18 cellular contexts compared by ENCODE assay signal in the genomic region with DNA sequence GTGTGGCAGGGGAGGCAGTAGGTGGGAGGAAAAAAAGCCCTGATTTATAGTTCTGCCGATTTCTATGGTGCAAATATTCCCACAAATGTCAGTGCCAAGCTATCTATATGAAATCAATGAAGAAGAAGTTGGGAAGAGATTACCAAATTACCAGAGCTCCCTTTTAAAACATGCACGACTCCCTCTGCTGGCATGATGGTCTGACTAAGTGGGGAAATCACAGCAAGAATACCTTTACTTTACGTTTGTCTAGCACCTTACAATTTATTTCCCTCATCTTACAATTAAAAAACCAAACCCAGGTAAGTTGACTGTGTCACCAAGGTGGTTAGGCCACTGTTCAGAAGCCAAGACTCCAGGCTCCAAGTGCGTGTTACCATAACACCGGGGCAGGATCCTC. TPM values are rescaled to one million over a fixed set of nuclear protein-coding genes. Genes with fewer than 3 reads are reported as not detected.
DNase-seq lines count a peak whose midpoint lies in the region; TF ChIP-seq lines count a peak whose summit lies in the region.
"Had no signal": no experiment of that assay in that cellular context is flagged by ENCODE, and none has a peak within 500 bp of the region (broad histone marks: within the 10 kb centered on the region; RNA-seq: fewer than 3 reads in every experiment).

No MANE protein-coding gene starts in this region.

- H3K4me1 ChIP-seq in OCI-LY3 (ENCODE audit: low read length): no peaks in the 10 kb centered on the region
- no peaks in the 10 kb centered on the region for H3K4me1 ChIP-seq in effector memory CD4-positive, alpha-beta T cell (ENCODE audit: control insufficient read depth, insufficient read depth, low read length, poor library complexity, severe bottlenecking)
- H3K4me1 ChIP-seq: BLaER1 treated with 17β-estradiol and CSF1 and Interleukin-3, amounts not matched to agents 10 nM and 100 nM; prostate gland had no signal

- H3K4me3 Mint-ChIP-seq in chondrocyte (ENCODE audit: unreplicated experiment): no peak overlapping the region
- H3K4me3 Mint-ChIP-seq in osteocyte (ENCODE audit: unreplicated experiment): no peak overlapping the region
- H3K4me3 Mint-ChIP-seq: activated naive CD8-positive, alpha-beta T cell treated with anti-CD3 and anti-CD28 coated beads, Interleukin-2, amount 50 U/mL, for 24 hours; nephron progenitor cell had no signal

- H3K9ac ChIP-seq in OCI-LY3 (ENCODE audit: low read length): no peak overlapping the region
- H3K9ac ChIP-seq: BLaER1 treated with 17β-estradiol and CSF1 and Interleukin-3, amounts not matched to agents 10 nM and 100 nM had no signal

- H3K27ac Mint-ChIP-seq in chondrocyte (ENCODE audit: unreplicated experiment) (peak overlapping the region; percentile 41), osteocyte (ENCODE audit: unreplicated experiment) (no peak overlapping the region)
- H3K27ac Mint-ChIP-seq: activated naive CD8-positive, alpha-beta T cell treated with anti-CD3 and anti-CD28 coated beads, Interleukin-2, amount 50 U/mL, for 24 hours; activated T-helper 2 cell treated with anti-CD3 and anti-CD28 coated beads, Interferon-gamma antibody, Interleukin-2, Interleukin-4, amounts not matched to agents 10 μg/mL and 5 μg/mL and 100 μg/mL, durations not matched to agents 14 hours and 24 hours and 36 hours; nephron progenitor cell had no signal

- in situ Hi-C loops in GM13976 (cut with MboI; ENCODE audit: low sequenced_read_pairs, unreplicated experiment): no loop called here

- no peak overlapping the region for H2AFZ ChIP-seq in OCI-LY3 (ENCODE audit: low read depth, low read length)
- H2AFZ ChIP-seq: hepatocyte had no signal

- H3K4me3 ChIP-seq in H7 (ENCODE audit: insufficient read depth, low read depth, low read length): no peak overlapping the region
- no peak overlapping the region for H3K4me3 ChIP-seq in OCI-LY3 (ENCODE audit: low read length)
- no peak overlapping the region for H3K4me3 ChIP-seq in effector memory CD4-positive, alpha-beta T cell (ENCODE audit: insufficient read depth, low read depth, low read length, poor library complexity, severe bottlenecking)
- H3K4me3 ChIP-seq: BLaER1 treated with 17β-estradiol and CSF1 and Interleukin-3, amounts not matched to agents 10 nM and 100 nM; hepatocyte; prostate gland; skin epidermis had no signal

- TF ChIP-seq CTCF in OCI-LY3 (IDR thresholded peaks at IDR 0.05; ENCODE audit: low read depth, low read length) (peak; percentile 34), chondrocyte (IDR thresholded peaks at IDR 0.05) (peak; percentile 36), osteocyte (IDR thresholded peaks at IDR 0.05) (peak; percentile 7), GM13976 (IDR thresholded peaks at IDR 0.05; ENCODE audit: borderline replicate concordance, control extremely low read depth, extremely low read depth, insufficient read depth, missing control alignments) (no peak)

- H3K36me3 Mint-ChIP-seq in chondrocyte (ENCODE audit: low read depth): peaks cover 7% of the 10 kb centered on the region
- H3K36me3 Mint-ChIP-seq in osteocyte (ENCODE audit: unreplicated experiment): peaks cover 7% of the 10 kb centered on the region

- no peaks in the 10 kb centered on the region for H3K79me2 ChIP-seq in OCI-LY3 (ENCODE audit: low read length)

- H3K4me2 ChIP-seq in OCI-LY3 (ENCODE audit: low read length): no peak overlapping the region
- H3K4me2 ChIP-seq: BLaER1 treated with 17β-estradiol and CSF1 and Interleukin-3, amounts not matched to agents 10 nM and 100 nM; hepatocyte had no signal

- H3K9me3 Mint-ChIP-seq in chondrocyte (ENCODE audit: low read depth) (peaks cover 4% of the 10 kb centered on the region), osteocyte (ENCODE audit: unreplicated experiment) (peaks cover 18% of the 10 kb centered on the region)

- DNase-seq in H7 (peak; percentile 40), chondrocyte (ENCODE audit: low spot score) (no peak), osteocyte (ENCODE audit: extremely low spot score, unreplicated experiment) (no peak), islet precursor cell (no peak), GM13976 (ENCODE audit: low spot score) (no peak)
- no peak for DNase-seq in effector memory CD4-positive, alpha-beta T cell
- DNase-seq: activated CD4-positive, alpha-beta T cell treated with anti-CD3 and anti-CD28 coated beads for 1 hour; activated naive CD8-positive, alpha-beta T cell treated with anti-CD3 and anti-CD28 coated beads, Interleukin-2, amount 50 U/mL, for 24 hours; NCI-H187 treated with DMSO at 0.1 percent for 48 hours; nephron progenitor cell; stimulated activated CD4-positive, alpha-beta T cell treated with anti-CD3 and anti-CD28 coated beads, Interleukin-4, amount 100 ng/mL, for 4 hours; T1000 had no signal

- no peaks in the 10 kb centered on the region for H3K27me3 Mint-ChIP-seq in chondrocyte (ENCODE audit: low read depth)
- H3K27me3 Mint-ChIP-seq in osteocyte (ENCODE audit: unreplicated experiment): no peaks in the 10 kb centered on the region
- H3K27me3 Mint-ChIP-seq: activated naive CD8-positive, alpha-beta T cell treated with anti-CD3 and anti-CD28 coated beads, Interleukin-2, amount 50 U/mL, for 24 hours had no signal

- H3K9me3 ChIP-seq in OCI-LY3 (ENCODE audit: insufficient read depth, low read length): no peaks in the 10 kb centered on the region
- H3K9me3 ChIP-seq in effector memory CD4-positive, alpha-beta T cell (ENCODE audit: control insufficient read depth, low read length): no peaks in the 10 kb centered on the region
- H3K9me3 ChIP-seq: prostate gland had no signal

- peaks cover 5% of the 10 kb centered on the region for H3K36me3 ChIP-seq in H7 (replicated peaks; ENCODE audit: control insufficient read depth, insufficient read depth, low read length)
- H3K36me3 ChIP-seq in OCI-LY3 (replicated peaks; ENCODE audit: low read depth, low read length): no peaks in the 10 kb centered on the region
- no peaks in the 10 kb centered on the region for H3K36me3 ChIP-seq in effector memory CD4-positive, alpha-beta T cell (ENCODE audit: control insufficient read depth, insufficient read depth, low read length)
- H3K36me3 ChIP-seq: prostate gland had no signal

- H3K4me1 Mint-ChIP-seq in chondrocyte (ENCODE audit: low read depth): peaks cover 11% of the 10 kb centered on the region
- H3K4me1 Mint-ChIP-seq in osteocyte (ENCODE audit: unreplicated experiment): no peaks in the 10 kb centered on the region
- H3K4me1 Mint-ChIP-seq: activated naive CD8-positive, alpha-beta T cell treated with anti-CD3 and anti-CD28 coated beads, Interleukin-2, amount 50 U/mL, for 24 hours; nephron progenitor cell had no signal

- H3K27me3 ChIP-seq in H7 (ENCODE audit: control insufficient read depth, insufficient read depth, low read length) (no peaks in the 10 kb centered on the region), OCI-LY3 (ENCODE audit: low read depth, low read length) (no peaks in the 10 kb centered on the region)
- H3K27me3 ChIP-seq in effector memory CD4-positive, alpha-beta T cell (replicated peaks; ENCODE audit: control insufficient read depth, insufficient read depth, low read length, poor library complexity, severe bottlenecking): no peaks in the 10 kb centered on the region
- H3K27me3 ChIP-seq: BLaER1 treated with 17β-estradiol and CSF1 and Interleukin-3, amounts not matched to agents 10 nM and 100 nM; hepatocyte had no signal

- no peaks in the 10 kb centered on the region for H4K20me1 ChIP-seq in OCI-LY3 (ENCODE audit: insufficient read depth, low read length)

- no peak overlapping the region for H3K27ac ChIP-seq in OCI-LY3 (ENCODE audit: low read length)
- H3K27ac ChIP-seq in effector memory CD4-positive, alpha-beta T cell (ENCODE audit: insufficient read depth, low read length, poor library complexity, severe bottlenecking): no peak overlapping the region
- H3K27ac ChIP-seq: BLaER1 treated with 17β-estradiol and CSF1 and Interleukin-3, amounts not matched to agents 10 nM and 100 nM; hepatocyte; prostate gland; skin epidermis had no signal

RNA-seq across cellular contexts. Expression of gene AGPAT4, which starts 55.6 kb away (rescaled TPM):
- 10.4 and 15.6 TPM in 2 replicates for total RNA-seq in H7 (2014; rRNA removed; shearing (Covaris generic))
- total RNA-seq in chondrocyte (11.9 to 14.2 TPM (median 12.6 TPM) in 3 replicates), osteocyte (8.3 and 10.1 TPM in 2 replicates)
